In genomic region chr22:46355369-46355995, GRCh38 we compare ENCODE assay signal across 8 cellular contexts. TPM values are rescaled to one million over a fixed set of nuclear protein-coding genes. Genes with fewer than 3 reads are reported as not detected.
DNase-seq lines count a peak whose midpoint lies in the region; ATAC-seq, FAIRE-seq and TF ChIP-seq lines count a peak whose summit lies in the region.

No MANE protein-coding gene starts in this region.

- H3K9me3 ChIP-seq in WERI-Rb-1 (ENCODE audit: severe bottlenecking), result no peaks in the 10 kb centered on the region

- H3K4me3 ChIP-seq in WERI-Rb-1 (ENCODE audit: low read depth, low read length), result no peak overlapping the region
- no peak overlapping the region for H3K4me3 ChIP-seq in bronchial epithelial cell (ENCODE audit: low read depth, low read length)

- H3K27ac ChIP-seq in WERI-Rb-1, result no peak overlapping the region

- DNase-seq in Daoy (ENCODE audit: low read depth), result peak; percentile 62
- peak; percentile 83 for DNase-seq in WERI-Rb-1
- peak; percentile 55 for DNase-seq in bronchial epithelial cell (ENCODE audit: low read depth)
- peak; percentile 32 for DNase-seq in kidney glomerular epithelial cell (lab: John Stamatoyannopoulos, UW)
- DNase-seq in stimulated activated CD4-positive, alpha-beta T cell treated with anti-CD3 and anti-CD28 coated beads, Interleukin-2, amount 100 ng/mL, for 4 hours (ENCODE audit: low read depth), result peak; percentile 32
- no peak for DNase-seq in GOT3 (lab: John Stamatoyannopoulos, UW)

- no peaks in the 10 kb centered on the region for H3K27me3 ChIP-seq in WERI-Rb-1 (ENCODE audit: insufficient read depth, low read depth, severe bottlenecking)
- H3K27me3 ChIP-seq in bronchial epithelial cell (ENCODE audit: control insufficient read depth, insufficient read depth, low read length), result no peaks in the 10 kb centered on the region

- peak; percentile 82 for FAIRE-seq in bronchial epithelial cell (lab: Jason Lieb, UNC)

- H3K36me3 ChIP-seq in WERI-Rb-1, result peaks cover 68% of the 10 kb centered on the region
- H3K36me3 ChIP-seq in bronchial epithelial cell (ENCODE audit: control insufficient read depth, insufficient read depth, low read length), result peaks cover 58% of the 10 kb centered on the region

- no peak for ATAC-seq in HG03159 (IDR thresholded peaks at IDR 0.05; ENCODE audit: unreplicated experiment)

- TF ChIP-seq CTCF in LNCAP (IDR thresholded peaks at IDR 0.05) (peak; percentile 83), WERI-Rb-1 (IDR thresholded peaks at IDR 0.05; ENCODE audit: low read depth, low read length) (peak; percentile 91), bronchial epithelial cell (IDR thresholded peaks at IDR 0.05; ENCODE audit: insufficient read depth, low read length, severe bottlenecking) (peak; percentile 89)

RNA-seq across cellular contexts. Expression of gene TRMU, which starts 20.0 kb away (rescaled TPM):
- 60.4 and 77.4 TPM in 2 replicates for total RNA-seq in Daoy (2014; rRNA removed; shearing (Covaris generic))
- total RNA-seq in bronchial epithelial cell, result 32.3 and 38.7 TPM in 2 replicates

RNA-seq across cellular contexts. Expression of gene GTSE1, which starts 58.8 kb away (rescaled TPM):
- total RNA-seq in Daoy (2014; rRNA removed; shearing (Covaris generic)), result 21.1 and 27.8 TPM in 2 replicates
- total RNA-seq in bronchial epithelial cell, result 0.13 and 0.26 TPM in 2 replicates

Comparison
In these comparisons a context has a peak if more than half of its experiments do, and no peak if none do; other contexts are left out.
1. RNA of gene GTSE1, which starts 58.8 kb away (total RNA-seq): 21.1 to 27.8 TPM in Daoy; 0.13 to 0.26 TPM in bronchial epithelial cell; every median in the first group is over 10 times any median in the second.
2. Peak in every context shown above with its lines, with median percentiles within 50 percentile points of each other: CTCF ChIP-seq.